ENCODE assay signal across 1 cellular context in the genomic region with DNA sequence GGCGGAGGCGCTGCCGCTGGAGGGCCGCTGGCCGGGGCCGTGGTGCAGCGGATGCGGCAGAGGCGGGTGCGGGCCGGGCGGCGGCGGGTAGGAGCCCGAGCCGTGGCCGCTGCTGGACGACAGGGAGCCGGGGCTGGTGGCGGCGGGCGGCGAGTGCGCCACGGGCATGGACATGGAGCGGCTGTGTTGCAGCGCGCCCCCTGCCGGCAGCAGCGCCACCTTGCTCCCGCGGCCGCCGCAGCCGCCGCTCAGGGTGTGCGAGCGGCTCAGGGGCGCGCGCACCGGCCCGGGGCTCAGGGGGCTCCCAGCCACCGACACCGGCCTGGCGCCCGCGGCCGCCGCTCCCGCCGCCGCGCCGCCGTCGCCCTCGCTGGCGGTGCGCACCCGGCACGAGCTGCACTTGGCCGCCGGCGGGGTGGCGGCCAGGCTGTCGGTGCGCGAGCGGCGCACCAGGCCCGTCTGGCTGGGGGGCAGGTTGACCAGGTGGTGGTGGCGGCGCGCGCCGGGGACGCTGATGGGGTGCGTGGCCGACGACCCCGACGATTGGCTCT.
TF ChIP-seq lines count a peak whose summit lies in the region.

No MANE protein-coding gene starts in this region.

TF ChIP-seq in GM23338, 12 proteins besides CTCF, POLR2A, EP300 and RAD21 (continued from another document):
- TF ChIP-seq, protein P1, sequence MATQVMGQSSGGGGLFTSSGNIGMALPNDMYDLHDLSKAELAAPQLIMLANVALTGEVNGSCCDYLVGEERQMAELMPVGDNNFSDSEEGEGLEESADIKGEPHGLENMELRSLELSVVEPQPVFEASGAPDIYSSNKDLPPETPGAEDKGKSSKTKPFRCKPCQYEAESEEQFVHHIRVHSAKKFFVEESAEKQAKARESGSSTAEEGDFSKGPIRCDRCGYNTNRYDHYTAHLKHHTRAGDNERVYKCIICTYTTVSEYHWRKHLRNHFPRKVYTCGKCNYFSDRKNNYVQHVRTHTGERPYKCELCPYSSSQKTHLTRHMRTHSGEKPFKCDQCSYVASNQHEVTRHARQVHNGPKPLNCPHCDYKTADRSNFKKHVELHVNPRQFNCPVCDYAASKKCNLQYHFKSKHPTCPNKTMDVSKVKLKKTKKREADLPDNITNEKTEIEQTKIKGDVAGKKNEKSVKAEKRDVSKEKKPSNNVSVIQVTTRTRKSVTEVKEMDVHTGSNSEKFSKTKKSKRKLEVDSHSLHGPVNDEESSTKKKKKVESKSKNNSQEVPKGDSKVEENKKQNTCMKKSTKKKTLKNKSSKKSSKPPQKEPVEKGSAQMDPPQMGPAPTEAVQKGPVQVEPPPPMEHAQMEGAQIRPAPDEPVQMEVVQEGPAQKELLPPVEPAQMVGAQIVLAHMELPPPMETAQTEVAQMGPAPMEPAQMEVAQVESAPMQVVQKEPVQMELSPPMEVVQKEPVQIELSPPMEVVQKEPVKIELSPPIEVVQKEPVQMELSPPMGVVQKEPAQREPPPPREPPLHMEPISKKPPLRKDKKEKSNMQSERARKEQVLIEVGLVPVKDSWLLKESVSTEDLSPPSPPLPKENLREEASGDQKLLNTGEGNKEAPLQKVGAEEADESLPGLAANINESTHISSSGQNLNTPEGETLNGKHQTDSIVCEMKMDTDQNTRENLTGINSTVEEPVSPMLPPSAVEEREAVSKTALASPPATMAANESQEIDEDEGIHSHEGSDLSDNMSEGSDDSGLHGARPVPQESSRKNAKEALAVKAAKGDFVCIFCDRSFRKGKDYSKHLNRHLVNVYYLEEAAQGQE (IDR thresholded peaks at IDR 0.05; ENCODE audit: unreplicated experiment): no peak
- TF ChIP-seq, protein P2, sequence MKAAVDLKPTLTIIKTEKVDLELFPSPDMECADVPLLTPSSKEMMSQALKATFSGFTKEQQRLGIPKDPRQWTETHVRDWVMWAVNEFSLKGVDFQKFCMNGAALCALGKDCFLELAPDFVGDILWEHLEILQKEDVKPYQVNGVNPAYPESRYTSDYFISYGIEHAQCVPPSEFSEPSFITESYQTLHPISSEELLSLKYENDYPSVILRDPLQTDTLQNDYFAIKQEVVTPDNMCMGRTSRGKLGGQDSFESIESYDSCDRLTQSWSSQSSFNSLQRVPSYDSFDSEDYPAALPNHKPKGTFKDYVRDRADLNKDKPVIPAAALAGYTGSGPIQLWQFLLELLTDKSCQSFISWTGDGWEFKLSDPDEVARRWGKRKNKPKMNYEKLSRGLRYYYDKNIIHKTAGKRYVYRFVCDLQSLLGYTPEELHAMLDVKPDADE (IDR thresholded peaks at IDR 0.05): no peak
- TF ChIP-seq ZNF114 (CRISPR knock-in tag; IDR thresholded peaks at IDR 0.05): no peak
- no peak for TF ChIP-seq NANOG (IDR thresholded peaks at IDR 0.05; ENCODE audit: borderline replicate concordance)
